19 cellular contexts compared by ENCODE assay signal in genomic region chr3:168052517-168052916, GRCh38. TPM values are rescaled to one million over a fixed set of nuclear protein-coding genes. Genes with fewer than 3 reads are reported as not detected.
DNase-seq lines count a peak whose midpoint lies in the region; ATAC-seq and TF ChIP-seq lines count a peak whose summit lies in the region.
"Had no signal": no experiment of that assay in that cellular context is flagged by ENCODE, and none has a peak within 500 bp of the region (broad histone marks: within the 10 kb centered on the region; RNA-seq: fewer than 3 reads in every experiment).

No MANE protein-coding gene starts in this region.

- TF ChIP-seq EP300 in esophagus muscularis mucosa (IDR thresholded peaks at IDR 0.05), result no peak

- H3K27me3 ChIP-seq in cardiac muscle cell (no peaks in the 10 kb centered on the region), right atrium auricular region (no peaks in the 10 kb centered on the region), right cardiac atrium (ENCODE audit: control insufficient read depth, insufficient read depth) (no peaks in the 10 kb centered on the region), skeletal muscle tissue (ENCODE audit: control insufficient read depth in 3 of 3, insufficient read depth in 3 of 3, low read length in 3 of 3) (no peaks in the 10 kb centered on the region), esophagus muscularis mucosa (no peaks in the 10 kb centered on the region)

- DNase-seq in cardiac muscle cell (ENCODE audit: low read depth in 1 of 2, low spot score in 1 of 2) (no peak), right atrium auricular region (ENCODE audit: low spot score) (no peak), HFFc6 (no peak), right cardiac atrium (no peak), esophagus muscularis mucosa (ENCODE audit: extremely low spot score) (no peak), UCSD-AML1 (lab: John Stamatoyannopoulos, UW; ENCODE audit: unreplicated experiment) (no peak)
- DNase-seq: Caco-2; CD4-positive, alpha-beta T cell; GOT3; KBM-7; NCI-H1105; NCI-H345; NCI-H526 treated with DMSO at 0.1 percent for 48 hours; SHP77 treated with DMSO at 0.1 percent for 48 hours; SK-N-SH had no signal

- H3K27ac Mint-ChIP-seq in HFFc6, result peak overlapping the region; percentile 34; the same call in 1 of the 2 replicates
- H3K27ac Mint-ChIP-seq: CD4-positive, alpha-beta T cell had no signal

- no peak for TF ChIP-seq POLR2A in esophagus muscularis mucosa (IDR thresholded peaks at IDR 0.05; ENCODE audit: low read depth)

- ATAC-seq in right cardiac atrium, result no peak
- ATAC-seq: A549, HCT116, HepG2 had no signal

- H3K4me3 Mint-ChIP-seq in HFFc6, result no peak overlapping the region
- H3K4me3 Mint-ChIP-seq: CD4-positive, alpha-beta T cell had no signal

- H3K4me1 ChIP-seq in cardiac muscle cell (ENCODE audit: low read depth) (peaks cover 42% of the 10 kb centered on the region), right atrium auricular region (peaks cover 0 to 47% of the 10 kb centered on the region in 2 donors), right cardiac atrium (ENCODE audit: control insufficient read depth, insufficient read depth, low read length) (peaks cover 10% of the 10 kb centered on the region), skeletal muscle tissue (ENCODE audit: control insufficient read depth in 3 of 3, insufficient read depth in 3 of 3, low read length in 3 of 3) (peaks cover 20 to 22% (median 22%) of the 10 kb centered on the region in 3 donors), esophagus muscularis mucosa (peaks cover 32 to 46% (median 42%) of the 10 kb centered on the region in 4 donors)
- H3K4me1 ChIP-seq: A549 had no signal

- H3K27ac ChIP-seq in cardiac muscle cell (peak overlapping the region; percentile 90), right atrium auricular region (peak overlapping the region in 1 of 2 donors; percentile 78), right cardiac atrium (ENCODE audit: low read length) (no peak overlapping the region), skeletal muscle tissue (ENCODE audit: low read depth, low read length) (peak overlapping the region; percentile 94), esophagus muscularis mucosa (replicated peaks in 1 of 4) (peak overlapping the region in 1 of 4 donors; percentile 66)
- H3K27ac ChIP-seq: A549 had no signal

- no peaks in the 10 kb centered on the region; the same call in 1 of the 2 replicates for H3K27me3 Mint-ChIP-seq in HFFc6 (ENCODE audit: insufficient read depth)
- H3K27me3 Mint-ChIP-seq: CD4-positive, alpha-beta T cell had no signal

- H3K36me3 Mint-ChIP-seq in HFFc6 (ENCODE audit: low read depth), result peaks cover 26% of the 10 kb centered on the region

- TF ChIP-seq CTCF in cardiac muscle cell (IDR thresholded peaks at IDR 0.05; ENCODE audit: low read depth, low read length) (no peak), right atrium auricular region (IDR thresholded peaks at IDR 0.05) (no peak), HFFc6 (IDR thresholded peaks at IDR 0.05) (no peak), esophagus muscularis mucosa (IDR thresholded peaks at IDR 0.05) (no peak)

- H3K9me3 ChIP-seq in cardiac muscle cell (ENCODE audit: low read depth) (no peaks in the 10 kb centered on the region), right atrium auricular region (no peaks in the 10 kb centered on the region), right cardiac atrium (ENCODE audit: control insufficient read depth, low read length) (no peaks in the 10 kb centered on the region), skeletal muscle tissue (ENCODE audit: control insufficient read depth in 3 of 3, low read length in 3 of 3) (no peaks in the 10 kb centered on the region), esophagus muscularis mucosa (no peaks in the 10 kb centered on the region)
- H3K9me3 ChIP-seq: A549, SK-N-SH had no signal

- H3K9me3 Mint-ChIP-seq in HFFc6, result peaks cover 14% of the 10 kb centered on the region
- H3K9me3 Mint-ChIP-seq: CD4-positive, alpha-beta T cell had no signal

- intact Hi-C loops in right cardiac atrium (cut with DNase I), result loop anchor here in 2 of 4 donors (5.0 to 10.0 kb wide), 2 partner anchors 45 to 62 kb away; partner anchors contain the start of gene GOLIM4 (in 1 of the 2)
- intact Hi-C loops in esophagus muscularis mucosa (cut with DNase I), result loop anchor here (2.0 kb wide), 1 partner anchor 42 kb away; the partner anchor contains the start of gene GOLIM4

- H3K36me3 ChIP-seq in cardiac muscle cell, result no peaks in the 10 kb centered on the region
- H3K36me3 ChIP-seq in right atrium auricular region, result no peaks in the 10 kb centered on the region
- no peaks in the 10 kb centered on the region for H3K36me3 ChIP-seq in skeletal muscle tissue (ENCODE audit: control insufficient read depth in 3 of 3, insufficient read depth in 3 of 3, low read length in 3 of 3)
- H3K36me3 ChIP-seq in esophagus muscularis mucosa, result no peaks in the 10 kb centered on the region

- peak overlapping the region; percentile 59 to 84 (median 81) for H3K9ac ChIP-seq in skeletal muscle tissue (ENCODE audit: low read depth in 1 of 3, low read length in 3 of 3)

- WGBS in right cardiac atrium, result 63% methylated on average over 2 of the region's 2 CpGs
- WGBS in esophagus muscularis mucosa, result 47% methylated on average over 2 of the region's 2 CpGs

- H3K4me1 Mint-ChIP-seq in HFFc6 (ENCODE audit: low read depth), result peaks cover 77% of the 10 kb centered on the region

- H3K4me3 ChIP-seq in cardiac muscle cell (no peak overlapping the region), right atrium auricular region (no peak overlapping the region), right cardiac atrium (ENCODE audit: low read length) (peak overlapping the region; percentile 10), skeletal muscle tissue (ENCODE audit: low read length in 3 of 3) (peak overlapping the region in 2 of 3 donors; percentile 65 to 74), esophagus muscularis mucosa (no peak overlapping the region)
- H3K4me3 ChIP-seq: A549 had no signal

RNA-seq across cellular contexts. Expression of gene GOLIM4, which starts 43.2 kb away (rescaled TPM):
- total RNA-seq in cardiac muscle cell (149 and 210 TPM in 2 replicates), right atrium auricular region (10 to 100 TPM; 56.0 to 63.7 TPM), right cardiac atrium (10 to 100 TPM; 62.3 to 73.7 (median 67.1) TPM), skeletal muscle tissue (23.5 TPM), esophagus muscularis mucosa (10 to 100 TPM; 41.7 to 46.5 (median 45.0) TPM)
- polyA plus RNA-seq in cardiac muscle cell (61.9 and 73.3 TPM in 2 replicates), right cardiac atrium (33.5 TPM)
- 100 to 1,000 TPM in 5 of 6 experiments, 10 to 100 TPM in 1; 99.8 to 141 (median 130) TPM for total RNA-seq in HFFc6 (2021; fragmentation: NEBNext Ultra II Directional; extraction: Animal tissue kit (Norgen Biotek cat#: 25700))

Comparison
In these comparisons a context has a peak if more than half of its experiments do, and no peak if none do; other contexts are left out.
1. H3K4me3 ChIP-seq: peak in right cardiac atrium (single experiment) and skeletal muscle tissue (2 of 3); none in cardiac muscle cell (single experiment), right atrium auricular region (0 of 2) and esophagus muscularis mucosa (0 of 4).